1 cellular context compared by ENCODE assay signal in genomic region chr19:18932216-18932841, GRCh38.
TF ChIP-seq lines count a peak whose summit lies in the region.

No MANE protein-coding gene starts in this region.

TF ChIP-seq in K562, 482 proteins besides CTCF, POLR2A, EP300 and RAD21 (continued from another document and continues in another):
- TF ChIP-seq, protein P1, sequence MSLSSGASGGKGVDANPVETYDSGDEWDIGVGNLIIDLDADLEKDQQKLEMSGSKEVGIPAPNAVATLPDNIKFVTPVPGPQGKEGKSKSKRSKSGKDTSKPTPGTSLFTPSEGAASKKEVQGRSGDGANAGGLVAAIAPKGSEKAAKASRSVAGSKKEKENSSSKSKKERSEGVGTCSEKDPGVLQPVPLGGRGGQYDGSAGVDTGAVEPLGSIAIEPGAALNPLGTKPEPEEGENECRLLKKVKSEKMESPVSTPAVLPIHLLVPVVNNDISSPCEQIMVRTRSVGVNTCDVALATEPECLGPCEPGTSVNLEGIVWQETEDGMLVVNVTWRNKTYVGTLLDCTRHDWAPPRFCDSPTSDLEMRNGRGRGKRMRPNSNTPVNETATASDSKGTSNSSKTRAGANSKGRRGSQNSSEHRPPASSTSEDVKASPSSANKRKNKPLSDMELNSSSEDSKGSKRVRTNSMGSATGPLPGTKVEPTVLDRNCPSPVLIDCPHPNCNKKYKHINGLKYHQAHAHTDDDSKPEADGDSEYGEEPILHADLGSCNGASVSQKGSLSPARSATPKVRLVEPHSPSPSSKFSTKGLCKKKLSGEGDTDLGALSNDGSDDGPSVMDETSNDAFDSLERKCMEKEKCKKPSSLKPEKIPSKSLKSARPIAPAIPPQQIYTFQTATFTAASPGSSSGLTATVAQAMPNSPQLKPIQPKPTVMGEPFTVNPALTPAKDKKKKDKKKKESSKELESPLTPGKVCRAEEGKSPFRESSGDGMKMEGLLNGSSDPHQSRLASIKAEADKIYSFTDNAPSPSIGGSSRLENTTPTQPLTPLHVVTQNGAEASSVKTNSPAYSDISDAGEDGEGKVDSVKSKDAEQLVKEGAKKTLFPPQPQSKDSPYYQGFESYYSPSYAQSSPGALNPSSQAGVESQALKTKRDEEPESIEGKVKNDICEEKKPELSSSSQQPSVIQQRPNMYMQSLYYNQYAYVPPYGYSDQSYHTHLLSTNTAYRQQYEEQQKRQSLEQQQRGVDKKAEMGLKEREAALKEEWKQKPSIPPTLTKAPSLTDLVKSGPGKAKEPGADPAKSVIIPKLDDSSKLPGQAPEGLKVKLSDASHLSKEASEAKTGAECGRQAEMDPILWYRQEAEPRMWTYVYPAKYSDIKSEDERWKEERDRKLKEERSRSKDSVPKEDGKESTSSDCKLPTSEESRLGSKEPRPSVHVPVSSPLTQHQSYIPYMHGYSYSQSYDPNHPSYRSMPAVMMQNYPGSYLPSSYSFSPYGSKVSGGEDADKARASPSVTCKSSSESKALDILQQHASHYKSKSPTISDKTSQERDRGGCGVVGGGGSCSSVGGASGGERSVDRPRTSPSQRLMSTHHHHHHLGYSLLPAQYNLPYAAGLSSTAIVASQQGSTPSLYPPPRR (CRISPR knock-in tag; IDR thresholded peaks at IDR 0.05; ENCODE audit: borderline replicate concordance), result no peak
- TF ChIP-seq PCBP2 (IDR thresholded peaks at IDR 0.05; ENCODE audit: low read depth, low read length, poor library complexity, severe bottlenecking), result no peak
- no peak for TF ChIP-seq CBX8 (IDR thresholded peaks at IDR 0.05; ENCODE audit: borderline replicate concordance, extremely low read depth, low read depth, low read length, poor library complexity, severe bottlenecking)
- no peak for TF ChIP-seq AFF1 (IDR thresholded peaks at IDR 0.05; ENCODE audit: low read depth in 1 of 2, partially characterized antibody in 2 of 2)
- TF ChIP-seq MTA1 (IDR thresholded peaks at IDR 0.05; ENCODE audit: borderline replicate concordance), result no peak
- no peak for TF ChIP-seq GTF2B (IDR thresholded peaks at IDR 0.05; ENCODE audit: extremely low read depth, insufficient read length)
- TF ChIP-seq ZNF282 (CRISPR knock-in tag; IDR thresholded peaks at IDR 0.05), result no peak
- no peak for TF ChIP-seq HMG20B (CRISPR knock-in tag; IDR thresholded peaks at IDR 0.05)
- TF ChIP-seq, protein P2, sequence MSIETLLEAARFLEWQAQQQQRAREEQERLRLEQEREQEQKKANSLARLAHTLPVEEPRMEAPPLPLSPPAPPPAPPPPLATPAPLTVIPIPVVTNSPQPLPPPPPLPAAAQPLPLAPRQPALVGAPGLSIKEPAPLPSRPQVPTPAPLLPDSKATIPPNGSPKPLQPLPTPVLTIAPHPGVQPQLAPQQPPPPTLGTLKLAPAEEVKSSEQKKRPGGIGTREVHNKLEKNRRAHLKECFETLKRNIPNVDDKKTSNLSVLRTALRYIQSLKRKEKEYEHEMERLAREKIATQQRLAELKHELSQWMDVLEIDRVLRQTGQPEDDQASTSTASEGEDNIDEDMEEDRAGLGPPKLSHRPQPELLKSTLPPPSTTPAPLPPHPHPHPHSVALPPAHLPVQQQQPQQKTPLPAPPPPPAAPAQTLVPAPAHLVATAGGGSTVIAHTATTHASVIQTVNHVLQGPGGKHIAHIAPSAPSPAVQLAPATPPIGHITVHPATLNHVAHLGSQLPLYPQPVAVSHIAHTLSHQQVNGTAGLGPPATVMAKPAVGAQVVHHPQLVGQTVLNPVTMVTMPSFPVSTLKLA (conservative IDR thresholded peaks at IDR 0.05), result peak; percentile 77 to 90
- 0 out of 2 replicates have a peak, but pooled peaks have one; percentile 20 for TF ChIP-seq NFIC (IDR thresholded peaks at IDR 0.05)
- TF ChIP-seq CBFB (CRISPR knock-in tag; IDR thresholded peaks at IDR 0.05), result no peak
- peak; percentile 73 for TF ChIP-seq HDAC2 (IDR thresholded peaks at IDR 0.05)
- TF ChIP-seq PCBP1 (IDR thresholded peaks at IDR 0.05; ENCODE audit: low read depth, low read length, poor library complexity, severe bottlenecking), result no peak
- TF ChIP-seq POLR3G (IDR thresholded peaks at IDR 0.05; ENCODE audit: extremely low read depth, insufficient read length, insufficient replicate concordance), result no peak
- no peak for TF ChIP-seq CBX5 (IDR thresholded peaks at IDR 0.05; ENCODE audit: borderline replicate concordance, low read depth)
- peak; percentile 53; the same call in 1 of the 2 replicates for TF ChIP-seq OTX1 (CRISPR knock-in tag; IDR thresholded peaks at IDR 0.05)
- TF ChIP-seq, protein P3, sequence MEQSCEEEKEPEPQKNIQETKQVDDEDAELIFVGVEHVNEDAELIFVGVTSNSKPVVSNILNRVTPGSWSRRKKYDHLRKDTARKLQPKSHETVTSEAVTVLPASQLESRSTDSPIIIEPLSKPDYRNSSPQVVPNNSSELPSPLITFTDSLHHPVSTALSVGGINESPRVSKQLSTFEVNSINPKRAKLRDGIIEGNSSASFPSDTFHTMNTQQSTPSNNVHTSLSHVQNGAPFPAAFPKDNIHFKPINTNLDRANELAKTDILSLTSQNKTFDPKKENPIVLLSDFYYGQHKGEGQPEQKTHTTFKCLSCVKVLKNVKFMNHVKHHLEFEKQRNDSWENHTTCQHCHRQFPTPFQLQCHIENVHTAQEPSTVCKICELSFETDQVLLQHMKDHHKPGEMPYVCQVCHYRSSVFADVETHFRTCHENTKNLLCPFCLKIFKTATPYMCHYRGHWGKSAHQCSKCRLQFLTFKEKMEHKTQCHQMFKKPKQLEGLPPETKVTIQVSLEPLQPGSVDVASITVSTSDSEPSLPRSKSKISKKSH (CRISPR knock-in tag; IDR thresholded peaks at IDR 0.05), result no peak
- TF ChIP-seq PHF21A (IDR thresholded peaks at IDR 0.05; ENCODE audit: borderline replicate concordance, low read depth), result peak; percentile 44; the same call in 1 of the 2 replicates
- no peak for TF ChIP-seq ZBTB34 (CRISPR knock-in tag; IDR thresholded peaks at IDR 0.05)
- TF ChIP-seq TBL1XR1 (IDR thresholded peaks at IDR 0.05; ENCODE audit: low read length in 2 of 2), result no peak
- TF ChIP-seq, protein P4, sequence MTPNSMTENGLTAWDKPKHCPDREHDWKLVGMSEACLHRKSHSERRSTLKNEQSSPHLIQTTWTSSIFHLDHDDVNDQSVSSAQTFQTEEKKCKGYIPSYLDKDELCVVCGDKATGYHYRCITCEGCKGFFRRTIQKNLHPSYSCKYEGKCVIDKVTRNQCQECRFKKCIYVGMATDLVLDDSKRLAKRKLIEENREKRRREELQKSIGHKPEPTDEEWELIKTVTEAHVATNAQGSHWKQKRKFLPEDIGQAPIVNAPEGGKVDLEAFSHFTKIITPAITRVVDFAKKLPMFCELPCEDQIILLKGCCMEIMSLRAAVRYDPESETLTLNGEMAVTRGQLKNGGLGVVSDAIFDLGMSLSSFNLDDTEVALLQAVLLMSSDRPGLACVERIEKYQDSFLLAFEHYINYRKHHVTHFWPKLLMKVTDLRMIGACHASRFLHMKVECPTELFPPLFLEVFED (CRISPR knock-in tag; conservative IDR thresholded peaks at IDR 0.05), result peak; percentile 27; the same call in 1 of the 2 replicates
- TF ChIP-seq ZNF384 (IDR thresholded peaks at IDR 0.05; ENCODE audit: low read depth, low read length), result no peak
- TF ChIP-seq MBD1 (CRISPR knock-in tag; IDR thresholded peaks at IDR 0.05), result no peak
- TF ChIP-seq HCFC1 (IDR thresholded peaks at IDR 0.05; ENCODE audit: low read depth, low read length), result no peak
- no peak for TF ChIP-seq DACH1 (IDR thresholded peaks at IDR 0.05; ENCODE audit: partially characterized antibody)
- no peak for TF ChIP-seq ZNF175 (CRISPR knock-in tag; IDR thresholded peaks at IDR 0.05; ENCODE audit: low read depth)
- TF ChIP-seq CREBBP (IDR thresholded peaks at IDR 0.05; ENCODE audit: low read depth, low read length), result no peak
- TF ChIP-seq RFX1 (IDR thresholded peaks at IDR 0.05), result no peak
- TF ChIP-seq ZBTB7A (IDR thresholded peaks at IDR 0.05; ENCODE audit: borderline replicate concordance, control insufficient read depth, low read depth, low read length), result 0 out of 2 replicates have a peak, but pooled peaks have one; percentile 38
- TF ChIP-seq SNRNP70 (optimal IDR thresholded peaks at IDR 0.05; ENCODE audit: low read depth, low read length), result no peak
- TF ChIP-seq ZNF785 (CRISPR knock-in tag; IDR thresholded peaks at IDR 0.05), result no peak
- no peak for TF ChIP-seq NR3C1 (CRISPR knock-in tag; IDR thresholded peaks at IDR 0.05)
- TF ChIP-seq ZBTB26 (CRISPR knock-in tag; IDR thresholded peaks at IDR 0.05), result no peak
- TF ChIP-seq SMAD4 (CRISPR knock-in tag; conservative IDR thresholded peaks at IDR 0.05), result no peak
- TF ChIP-seq HMGN3 (IDR thresholded peaks at IDR 0.05; ENCODE audit: borderline replicate concordance, extremely low read depth, insufficient read length, low read depth, low read length), result peak; percentile 38
- no peak for TF ChIP-seq IRF9 (tag; IDR thresholded peaks at IDR 0.05)
- TF ChIP-seq KLF13 (tag; IDR thresholded peaks at IDR 0.05; ENCODE audit: borderline replicate concordance, low read depth), result no peak
- no peak for TF ChIP-seq ZEB2 (IDR thresholded peaks at IDR 0.05)
- TF ChIP-seq KLF16 (IDR thresholded peaks at IDR 0.05), result no peak
- no peak for TF ChIP-seq ZNF324 (CRISPR knock-in tag; IDR thresholded peaks at IDR 0.05)
- TF ChIP-seq JUNB (CRISPR knock-in tag; conservative IDR thresholded peaks at IDR 0.05), result no peak
- TF ChIP-seq ZNF707 (CRISPR knock-in tag; conservative IDR thresholded peaks at IDR 0.05), result no peak
- TF ChIP-seq SNIP1 (IDR thresholded peaks at IDR 0.05; ENCODE audit: low read depth), result no peak
- TF ChIP-seq HNRNPLL (IDR thresholded peaks at IDR 0.05; ENCODE audit: low read depth, low read length, poor library complexity, severe bottlenecking), result no peak
- no peak for TF ChIP-seq HIVEP1 (CRISPR knock-in tag; IDR thresholded peaks at IDR 0.05)
